8 cellular contexts compared by ENCODE assay signal in genomic region chr12:53344824-53345485, GRCh38. TPM values are rescaled to one million over a fixed set of nuclear protein-coding genes. Genes with fewer than 3 reads are reported as not detected.
DNase-seq lines count a peak whose midpoint lies in the region; ATAC-seq, FAIRE-seq and TF ChIP-seq lines count a peak whose summit lies in the region.

No MANE protein-coding gene starts in this region.

- ATAC-seq in HepG2 (peak; percentile 87), GM21367 (IDR thresholded peaks at IDR 0.05; ENCODE audit: unreplicated experiment) (no peak)

- H3K9ac ChIP-seq in HepG2 (ENCODE audit: insufficient read depth, low read depth, low read length): peak overlapping the region; percentile 49

- H3K27me3 ChIP-seq in HepG2 (ENCODE audit: control insufficient read depth in 1 of 2, insufficient read depth in 2 of 2, low read length in 2 of 2): peaks cover 1 to 30% of the 10 kb centered on the region in 2 experiments; a peak in 4 of 5 replicates

- CTCF ChIA-PET in HEK293T (lab: Yijun Ruan, JAX) (interaction anchor here (0.5 to 2.8 kb wide), 15 partner anchors 11 to 167 kb away, joined by 3 to 48 read pairs (median 4); partner anchors contain the start of gene AAAS), HepG2 (lab: Yijun Ruan, JAX; ENCODE audit: low intra/inter-chr PET ratio, low total read pairs) (interaction anchor here (0.6 to 2.5 kb wide), 7 partner anchors 17 to 133 kb away, joined by 3 to 14 read pairs (median 4); partner anchors contain the start of gene AAAS)
- CTCF ChIA-PET in activated CD4-positive, alpha-beta T cell treated with anti-CD3 and anti-CD28 coated beads, Interleukin-2, amount 10 ng/mL, durations not matched to agents 7 days and 5 days (lab: Charles Lee): interaction anchor here (0.6 to 6.7 kb wide), 38 partner anchors 7 to 329 kb away, joined by 3 to 48 read pairs (median 5); partner anchors contain the start of genes AAAS, AMHR2, ITGB7 and MYG1

- DNase-seq in DMS153 treated with DMSO at 0.1 percent for 48 hours (lab: John Stamatoyannopoulos, UW; ENCODE audit: unreplicated experiment): peak; percentile 39
- DNase-seq in HEK293T (ENCODE audit: extremely low spot score): peak; percentile 60
- DNase-seq in NCI-H2196 treated with DMSO at 0.1 percent for 48 hours (lab: John Stamatoyannopoulos, UW; ENCODE audit: unreplicated experiment): peak; percentile 36
- DNase-seq in activated CD4-positive, alpha-beta T cell treated with anti-CD3 and anti-CD28 coated beads, Interleukin-2, amount 10 ng/mL, durations not matched to agents 7 days and 5 days: peak; percentile 66
- DNase-seq in HepG2 (ENCODE audit: low spot score): peak; percentile 54
- peak; percentile 74 for DNase-seq in stimulated activated CD4-positive, alpha-beta T cell treated with anti-CD3 and anti-CD28 coated beads, Interleukin-4, amount 100 ng/mL, for 1 hour

- no peaks in the 10 kb centered on the region for H3K36me3 ChIP-seq in HepG2 (replicated peaks in 1 of 2; ENCODE audit: control insufficient read depth in 1 of 2, insufficient read depth in 2 of 2, low read length in 2 of 2)

- peak overlapping the region; percentile 85 for H3K4me3 Mint-ChIP-seq in activated CD4-positive, alpha-beta T cell treated with anti-CD3 and anti-CD28 coated beads, Interleukin-2, amount 10 ng/mL, durations not matched to agents 7 days and 5 days
- peak overlapping the region; percentile 86 for H3K4me3 Mint-ChIP-seq in dendritic cell treated with granulocyte-macrophage colony-stimulating factor and Interleukin-4, amounts not matched to agents 40 ng/mL and 50 ng/mL, for 4 days

- peak overlapping the region; percentile 100 for H3K4me2 ChIP-seq in HepG2 (ENCODE audit: low read depth, low read length)

- peaks cover 8% of the 10 kb centered on the region for H3K27me3 Mint-ChIP-seq in activated CD4-positive, alpha-beta T cell treated with anti-CD3 and anti-CD28 coated beads, Interleukin-2, amount 10 ng/mL, durations not matched to agents 7 days and 5 days
- H3K27me3 Mint-ChIP-seq in dendritic cell treated with granulocyte-macrophage colony-stimulating factor and Interleukin-4, amounts not matched to agents 40 ng/mL and 50 ng/mL, for 4 days: peaks cover 37% of the 10 kb centered on the region

- POLR2A ChIA-PET in HEK293T (lab: Yijun Ruan, JAX): interaction anchor here (0.8 to 3.2 kb wide), 15 partner anchors 9 to 281 kb away, joined by 3 to 58 read pairs (median 4); partner anchors contain the start of genes AAAS, ATF7, PFDN5 and PRR13
- POLR2A ChIA-PET in activated CD4-positive, alpha-beta T cell treated with anti-CD3 and anti-CD28 coated beads, Interleukin-2, amount 10 ng/mL, durations not matched to agents 7 days and 5 days (lab: Charles Lee): interaction anchor here (1.0 kb wide), 1 partner anchor 24 kb away, joined by 6 read pairs; the partner anchor contains the start of gene AAAS
- POLR2A ChIA-PET in HepG2 (lab: Yijun Ruan, JAX): interaction anchor here (0.9 to 2.5 kb wide), 9 partner anchors 20 to 156 kb away, joined by 3 to 23 read pairs (median 6); partner anchors contain the start of genes AAAS, PFDN5, PRR13 and SP1

- in situ Hi-C loops in HepG2 (cut with HindIII; ENCODE audit: extremely low pct_ligation_motif_present, low pct_unique_long_range_greater_than_20kb): loop anchor here (5.0 kb wide), 1 partner anchor 77 kb away; the partner anchor contains the start of gene AMHR2

- H3K36me3 Mint-ChIP-seq in activated CD4-positive, alpha-beta T cell treated with anti-CD3 and anti-CD28 coated beads, Interleukin-2, amount 10 ng/mL, durations not matched to agents 7 days and 5 days (ENCODE audit: low read depth): no peaks in the 10 kb centered on the region
- H3K36me3 Mint-ChIP-seq in dendritic cell treated with granulocyte-macrophage colony-stimulating factor and Interleukin-4, amounts not matched to agents 40 ng/mL and 50 ng/mL, for 4 days (ENCODE audit: low read depth): no peaks in the 10 kb centered on the region

- H3K9me3 ChIP-seq in HepG2 (ENCODE audit: low read length): no peaks in the 10 kb centered on the region

- H3K27ac ChIP-seq in HepG2 (ENCODE audit: extremely low read length, insufficient read depth, low read length): no peak overlapping the region

- H4K20me1 ChIP-seq in HepG2 (ENCODE audit: insufficient read depth, low read length): no peaks in the 10 kb centered on the region

- TF ChIP-seq EP300 in HepG2 (IDR thresholded peaks at IDR 0.05; ENCODE audit: low read depth in 2 of 2, low read length in 2 of 2) (no peak), HepG2 (CRISPR knock-in tag; IDR thresholded peaks at IDR 0.05; ENCODE audit: borderline replicate concordance) (no peak)

- TF ChIP-seq POLR2A in HepG2 (IDR thresholded peaks at IDR 0.05; ENCODE audit: insufficient read depth in 1 of 2, low read depth in 2 of 2, low read length in 2 of 2): no peak

- no peaks in the 10 kb centered on the region for H3K9me3 Mint-ChIP-seq in activated CD4-positive, alpha-beta T cell treated with anti-CD3 and anti-CD28 coated beads, Interleukin-2, amount 10 ng/mL, durations not matched to agents 7 days and 5 days
- no peaks in the 10 kb centered on the region for H3K9me3 Mint-ChIP-seq in dendritic cell treated with granulocyte-macrophage colony-stimulating factor and Interleukin-4, amounts not matched to agents 40 ng/mL and 50 ng/mL, for 4 days

- under 1% methylated on average over 12 of the region's 50 CpGs for WGBS in HepG2 (ENCODE audit: low lambda C conversion rate)

- TF ChIP-seq RAD21 in HepG2 (CRISPR knock-in tag; IDR thresholded peaks at IDR 0.05): peak; percentile 73

- peaks cover 21% of the 10 kb centered on the region for H3K4me1 Mint-ChIP-seq in activated CD4-positive, alpha-beta T cell treated with anti-CD3 and anti-CD28 coated beads, Interleukin-2, amount 10 ng/mL, durations not matched to agents 7 days and 5 days
- H3K4me1 Mint-ChIP-seq in dendritic cell treated with granulocyte-macrophage colony-stimulating factor and Interleukin-4, amounts not matched to agents 40 ng/mL and 50 ng/mL, for 4 days (ENCODE audit: low read depth): peaks cover 38% of the 10 kb centered on the region

- peak overlapping the region; percentile 79 to 91 (median 82) for H3K4me3 ChIP-seq in HepG2 (replicated peaks in 1 of 3; ENCODE audit: insufficient read depth in 1 of 3, low read depth in 2 of 3, low read length in 3 of 3)

- H3K79me2 ChIP-seq in HepG2 (ENCODE audit: insufficient read depth, low read length): no peaks in the 10 kb centered on the region

- intact Hi-C loops in dendritic cell treated with granulocyte-macrophage colony-stimulating factor and Interleukin-4, amounts not matched to agents 40 ng/mL and 50 ng/mL, for 4 days (cut with micrococcal nuclease): loop anchor here (1.0 kb wide), 1 partner anchor 21 kb away; no protein-coding TSS in a partner anchor
- intact Hi-C loops in HepG2 (cut with micrococcal nuclease; ENCODE audit: unreplicated experiment): loop anchor here (1.0 kb wide), 1 partner anchor 21 kb away; no protein-coding TSS in a partner anchor

- H3K27ac Mint-ChIP-seq in activated CD4-positive, alpha-beta T cell treated with anti-CD3 and anti-CD28 coated beads, Interleukin-2, amount 10 ng/mL, durations not matched to agents 7 days and 5 days: peak overlapping the region; percentile 89
- peak overlapping the region; percentile 68 for H3K27ac Mint-ChIP-seq in dendritic cell treated with granulocyte-macrophage colony-stimulating factor and Interleukin-4, amounts not matched to agents 40 ng/mL and 50 ng/mL, for 4 days

- TF ChIP-seq CTCF in HepG2 (CRISPR knock-in tag; IDR thresholded peaks at IDR 0.05): peak; percentile 90

- peaks cover 17% of the 10 kb centered on the region for H3K4me1 ChIP-seq in HepG2 (ENCODE audit: insufficient read depth, low read length)

- FAIRE-seq in HepG2 (lab: Jason Lieb, UNC): no peak

- BruUV-seq in HepG2 (replicated peaks; lab: Mats Ljungman, UMichigan): no TSS peak

- peak overlapping the region; percentile 91 for H2AFZ ChIP-seq in HepG2 (ENCODE audit: low read length)

RNA-seq across cellular contexts. Expression of gene SP7, which starts 8.8 kb away (rescaled TPM):
- total RNA-seq in activated CD4-positive, alpha-beta T cell treated with anti-CD3 and anti-CD28 coated beads, Interleukin-2, amount 10 ng/mL, durations not matched to agents 7 days and 5 days: not detected
- not detected in 2 replicates for total RNA-seq in HepG2 (2016; rRNA removed; fragmentation: Illumina TruSeq; extraction: Trizol)
- not detected in 2 replicates for total RNA-seq in HepG2 (2016; cell fraction: cytosol; rRNA removed; fragmentation: Illumina TruSeq; extraction: Trizol; ENCODE audit: low read depth)
- not detected in 2 replicates for total RNA-seq in HepG2 (2016; cell fraction: insoluble cytoplasmic fraction; rRNA removed; fragmentation: Illumina TruSeq; extraction: Trizol)
- total RNA-seq in HepG2 (2016; cell fraction: membrane; rRNA removed; fragmentation: Illumina TruSeq; extraction: Trizol): not detected in 2 replicates
- not detected in 2 replicates for total RNA-seq in HepG2 (2016; cell fraction: nucleus; rRNA removed; fragmentation: Illumina TruSeq; extraction: Trizol)
- not detected in 2 replicates for polyA plus RNA-seq in HepG2 (2011; rRNA removed)
- not detected in 2 replicates for polyA plus RNA-seq in HepG2 (2011; cell fraction: cytosol; rRNA removed)
- not detected in 2 replicates for polyA plus RNA-seq in HepG2 (2011; cell fraction: nucleus; rRNA removed)
- polyA plus RNA-seq in HepG2 (2012): not detected in 2 replicates
- polyA plus RNA-seq in HepG2 (2016; cell fraction: cytosol; fragmentation: Illumina TruSeq; extraction: Trizol; ENCODE audit: low read depth): not detected in 2 replicates
- polyA plus RNA-seq in HepG2 (2016; cell fraction: insoluble cytoplasmic fraction; fragmentation: Illumina TruSeq; extraction: Trizol; ENCODE audit: low read depth): not detected in 2 replicates
- polyA plus RNA-seq in HepG2 (2016; cell fraction: membrane; fragmentation: Illumina TruSeq; extraction: Trizol; ENCODE audit: low read depth): not detected in 2 replicates
- not detected in 2 replicates for polyA plus RNA-seq in HepG2 (2016; cell fraction: nucleus; fragmentation: Illumina TruSeq; extraction: Trizol; ENCODE audit: insufficient read depth, low read depth)
- polyA minus RNA-seq in HepG2 (2011; rRNA and poly(A)+ RNA removed; ENCODE audit: low replicate concordance): not detected in 2 replicates
- not detected in 2 replicates for polyA minus RNA-seq in HepG2 (2011; cell fraction: cytosol; rRNA and poly(A)+ RNA removed)
- not detected in 2 replicates for polyA minus RNA-seq in HepG2 (2011; cell fraction: nucleus; rRNA and poly(A)+ RNA removed)

RNA-seq across cellular contexts. Expression of gene AAAS, which starts 23.5 kb away (rescaled TPM):
- total RNA-seq in activated CD4-positive, alpha-beta T cell treated with anti-CD3 and anti-CD28 coated beads, Interleukin-2, amount 10 ng/mL, durations not matched to agents 7 days and 5 days: 10 to 100 TPM; 59.1 to 63.0 TPM
- total RNA-seq in HepG2 (2016; rRNA removed; fragmentation: Illumina TruSeq; extraction: Trizol): 47.6 and 49.9 TPM in 2 replicates
- 6.3 and 7.4 TPM in 2 replicates for total RNA-seq in HepG2 (2016; cell fraction: cytosol; rRNA removed; fragmentation: Illumina TruSeq; extraction: Trizol; ENCODE audit: low read depth)
- 49.9 and 52.5 TPM in 2 replicates for total RNA-seq in HepG2 (2016; cell fraction: insoluble cytoplasmic fraction; rRNA removed; fragmentation: Illumina TruSeq; extraction: Trizol)
- total RNA-seq in HepG2 (2016; cell fraction: membrane; rRNA removed; fragmentation: Illumina TruSeq; extraction: Trizol): 10.6 and 11.1 TPM in 2 replicates
- total RNA-seq in HepG2 (2016; cell fraction: nucleus; rRNA removed; fragmentation: Illumina TruSeq; extraction: Trizol): 41.2 and 46.6 TPM in 2 replicates
- 52.0 and 54.0 TPM in 2 replicates for polyA plus RNA-seq in HepG2 (2011; rRNA removed)
- polyA plus RNA-seq in HepG2 (2011; cell fraction: cytosol; rRNA removed): 37.5 and 46.8 TPM in 2 replicates
- 182 and 197 TPM in 2 replicates for polyA plus RNA-seq in HepG2 (2011; cell fraction: nucleus; rRNA removed)
- polyA plus RNA-seq in HepG2 (2012): 40.1 and 43.3 TPM in 2 replicates
- polyA plus RNA-seq in HepG2 (2016; cell fraction: cytosol; fragmentation: Illumina TruSeq; extraction: Trizol; ENCODE audit: low read depth): 6.0 and 6.9 TPM in 2 replicates
- 54.2 and 64.7 TPM in 2 replicates for polyA plus RNA-seq in HepG2 (2016; cell fraction: insoluble cytoplasmic fraction; fragmentation: Illumina TruSeq; extraction: Trizol; ENCODE audit: low read depth)
- 9.0 and 9.4 TPM in 2 replicates for polyA plus RNA-seq in HepG2 (2016; cell fraction: membrane; fragmentation: Illumina TruSeq; extraction: Trizol; ENCODE audit: low read depth)
- polyA plus RNA-seq in HepG2 (2016; cell fraction: nucleus; fragmentation: Illumina TruSeq; extraction: Trizol; ENCODE audit: insufficient read depth, low read depth): 70.0 and 70.8 TPM in 2 replicates
- 115 and 225 TPM in 2 replicates for polyA minus RNA-seq in HepG2 (2011; rRNA and poly(A)+ RNA removed; ENCODE audit: low replicate concordance)
- polyA minus RNA-seq in HepG2 (2011; cell fraction: cytosol; rRNA and poly(A)+ RNA removed): 21.9 and 28.0 TPM in 2 replicates
- 39.3 and 48.9 TPM in 2 replicates for polyA minus RNA-seq in HepG2 (2011; cell fraction: nucleus; rRNA and poly(A)+ RNA removed)

RNA-seq across cellular contexts. Expression of gene SP1, which starts 35.0 kb away (rescaled TPM):
- 10 to 100 TPM; 94.8 to 99.3 TPM for total RNA-seq in activated CD4-positive, alpha-beta T cell treated with anti-CD3 and anti-CD28 coated beads, Interleukin-2, amount 10 ng/mL, durations not matched to agents 7 days and 5 days
- total RNA-seq in HepG2 (2016; rRNA removed; fragmentation: Illumina TruSeq; extraction: Trizol): 27.5 and 46.7 TPM in 2 replicates
- total RNA-seq in HepG2 (2016; cell fraction: cytosol; rRNA removed; fragmentation: Illumina TruSeq; extraction: Trizol; ENCODE audit: low read depth): 3.0 and 3.4 TPM in 2 replicates
- 29.7 and 40.6 TPM in 2 replicates for total RNA-seq in HepG2 (2016; cell fraction: insoluble cytoplasmic fraction; rRNA removed; fragmentation: Illumina TruSeq; extraction: Trizol)
- 13.8 and 14.7 TPM in 2 replicates for total RNA-seq in HepG2 (2016; cell fraction: membrane; rRNA removed; fragmentation: Illumina TruSeq; extraction: Trizol)
- 23.5 and 24.3 TPM in 2 replicates for total RNA-seq in HepG2 (2016; cell fraction: nucleus; rRNA removed; fragmentation: Illumina TruSeq; extraction: Trizol)
- polyA plus RNA-seq in HepG2 (2011; rRNA removed): 26.5 and 27.3 TPM in 2 replicates
- 18.2 TPM in 2 replicates for polyA plus RNA-seq in HepG2 (2011; cell fraction: cytosol; rRNA removed)
- 30.1 and 31.9 TPM in 2 replicates for polyA plus RNA-seq in HepG2 (2011; cell fraction: nucleus; rRNA removed)
- polyA plus RNA-seq in HepG2 (2012): 14.7 and 15.8 TPM in 2 replicates
- polyA plus RNA-seq in HepG2 (2016; cell fraction: cytosol; fragmentation: Illumina TruSeq; extraction: Trizol; ENCODE audit: low read depth): 0.63 and 0.79 TPM in 2 replicates
- 22.5 and 22.9 TPM in 2 replicates for polyA plus RNA-seq in HepG2 (2016; cell fraction: insoluble cytoplasmic fraction; fragmentation: Illumina TruSeq; extraction: Trizol; ENCODE audit: low read depth)
- polyA plus RNA-seq in HepG2 (2016; cell fraction: membrane; fragmentation: Illumina TruSeq; extraction: Trizol; ENCODE audit: low read depth): 2.7 and 3.3 TPM in 2 replicates
- 25.6 and 29.7 TPM in 2 replicates for polyA plus RNA-seq in HepG2 (2016; cell fraction: nucleus; fragmentation: Illumina TruSeq; extraction: Trizol; ENCODE audit: insufficient read depth, low read depth)
- polyA minus RNA-seq in HepG2 (2011; rRNA and poly(A)+ RNA removed; ENCODE audit: low replicate concordance): 128 and 335 TPM in 2 replicates
- polyA minus RNA-seq in HepG2 (2011; cell fraction: cytosol; rRNA and poly(A)+ RNA removed): 38.1 and 39.5 TPM in 2 replicates
- polyA minus RNA-seq in HepG2 (2011; cell fraction: nucleus; rRNA and poly(A)+ RNA removed): 31.4 and 32.7 TPM in 2 replicates

RNA-seq across cellular contexts. Expression of gene MYG1, which starts 45.5 kb away (rescaled TPM):
- 10 to 100 TPM; 47.9 to 56.4 TPM for total RNA-seq in activated CD4-positive, alpha-beta T cell treated with anti-CD3 and anti-CD28 coated beads, Interleukin-2, amount 10 ng/mL, durations not matched to agents 7 days and 5 days
- total RNA-seq in HepG2 (2016; rRNA removed; fragmentation: Illumina TruSeq; extraction: Trizol): 58.0 and 62.6 TPM in 2 replicates
- total RNA-seq in HepG2 (2016; cell fraction: cytosol; rRNA removed; fragmentation: Illumina TruSeq; extraction: Trizol; ENCODE audit: low read depth): 35.2 and 36.5 TPM in 2 replicates
- total RNA-seq in HepG2 (2016; cell fraction: insoluble cytoplasmic fraction; rRNA removed; fragmentation: Illumina TruSeq; extraction: Trizol): 58.1 and 59.2 TPM in 2 replicates
- total RNA-seq in HepG2 (2016; cell fraction: membrane; rRNA removed; fragmentation: Illumina TruSeq; extraction: Trizol): 45.1 and 51.7 TPM in 2 replicates
- 28.7 and 35.7 TPM in 2 replicates for total RNA-seq in HepG2 (2016; cell fraction: nucleus; rRNA removed; fragmentation: Illumina TruSeq; extraction: Trizol)
- polyA plus RNA-seq in HepG2 (2011; rRNA removed): 38.6 and 40.7 TPM in 2 replicates
- 42.9 and 57.6 TPM in 2 replicates for polyA plus RNA-seq in HepG2 (2011; cell fraction: cytosol; rRNA removed)
- 32.2 and 36.0 TPM in 2 replicates for polyA plus RNA-seq in HepG2 (2011; cell fraction: nucleus; rRNA removed)
- polyA plus RNA-seq in HepG2 (2012): 21.3 and 34.6 TPM in 2 replicates
- 38.0 and 47.5 TPM in 2 replicates for polyA plus RNA-seq in HepG2 (2016; cell fraction: cytosol; fragmentation: Illumina TruSeq; extraction: Trizol; ENCODE audit: low read depth)
- 49.2 and 59.1 TPM in 2 replicates for polyA plus RNA-seq in HepG2 (2016; cell fraction: insoluble cytoplasmic fraction; fragmentation: Illumina TruSeq; extraction: Trizol; ENCODE audit: low read depth)
- 39.2 and 41.9 TPM in 2 replicates for polyA plus RNA-seq in HepG2 (2016; cell fraction: membrane; fragmentation: Illumina TruSeq; extraction: Trizol; ENCODE audit: low read depth)
- polyA plus RNA-seq in HepG2 (2016; cell fraction: nucleus; fragmentation: Illumina TruSeq; extraction: Trizol; ENCODE audit: insufficient read depth, low read depth): 54.0 and 73.0 TPM in 2 replicates
- 43.6 and 97.4 TPM in 2 replicates for polyA minus RNA-seq in HepG2 (2011; rRNA and poly(A)+ RNA removed; ENCODE audit: low replicate concordance)
- polyA minus RNA-seq in HepG2 (2011; cell fraction: cytosol; rRNA and poly(A)+ RNA removed): 15.0 and 19.7 TPM in 2 replicates
- 8.8 and 14.4 TPM in 2 replicates for polyA minus RNA-seq in HepG2 (2011; cell fraction: nucleus; rRNA and poly(A)+ RNA removed)

RNA-seq across cellular contexts. Expression of gene PFDN5, which starts 49.6 kb away (rescaled TPM):
- total RNA-seq in activated CD4-positive, alpha-beta T cell treated with anti-CD3 and anti-CD28 coated beads, Interleukin-2, amount 10 ng/mL, durations not matched to agents 7 days and 5 days: 100 to 1,000 TPM; 305 to 335 TPM
- 462 and 578 TPM in 2 replicates for total RNA-seq in HepG2 (2016; rRNA removed; fragmentation: Illumina TruSeq; extraction: Trizol)
- 461 and 472 TPM in 2 replicates for total RNA-seq in HepG2 (2016; cell fraction: cytosol; rRNA removed; fragmentation: Illumina TruSeq; extraction: Trizol; ENCODE audit: low read depth)
- 478 and 604 TPM in 2 replicates for total RNA-seq in HepG2 (2016; cell fraction: insoluble cytoplasmic fraction; rRNA removed; fragmentation: Illumina TruSeq; extraction: Trizol)
- 502 and 534 TPM in 2 replicates for total RNA-seq in HepG2 (2016; cell fraction: membrane; rRNA removed; fragmentation: Illumina TruSeq; extraction: Trizol)
- 239 and 246 TPM in 2 replicates for total RNA-seq in HepG2 (2016; cell fraction: nucleus; rRNA removed; fragmentation: Illumina TruSeq; extraction: Trizol)
- polyA plus RNA-seq in HepG2 (2011; rRNA removed): 440 and 449 TPM in 2 replicates
- polyA plus RNA-seq in HepG2 (2011; cell fraction: cytosol; rRNA removed): 513 and 623 TPM in 2 replicates
- polyA plus RNA-seq in HepG2 (2011; cell fraction: nucleus; rRNA removed): 505 and 601 TPM in 2 replicates
- 398 and 423 TPM in 2 replicates for polyA plus RNA-seq in HepG2 (2012)
- polyA plus RNA-seq in HepG2 (2016; cell fraction: cytosol; fragmentation: Illumina TruSeq; extraction: Trizol; ENCODE audit: low read depth): 472 and 500 TPM in 2 replicates
- polyA plus RNA-seq in HepG2 (2016; cell fraction: insoluble cytoplasmic fraction; fragmentation: Illumina TruSeq; extraction: Trizol; ENCODE audit: low read depth): 484 and 533 TPM in 2 replicates
- 441 and 460 TPM in 2 replicates for polyA plus RNA-seq in HepG2 (2016; cell fraction: membrane; fragmentation: Illumina TruSeq; extraction: Trizol; ENCODE audit: low read depth)
- polyA plus RNA-seq in HepG2 (2016; cell fraction: nucleus; fragmentation: Illumina TruSeq; extraction: Trizol; ENCODE audit: insufficient read depth, low read depth): 433 and 469 TPM in 2 replicates
- polyA minus RNA-seq in HepG2 (2011; rRNA and poly(A)+ RNA removed; ENCODE audit: low replicate concordance): 90.5 and 285 TPM in 2 replicates
- 52.1 and 57.1 TPM in 2 replicates for polyA minus RNA-seq in HepG2 (2011; cell fraction: cytosol; rRNA and poly(A)+ RNA removed)
- 96.6 and 129 TPM in 2 replicates for polyA minus RNA-seq in HepG2 (2011; cell fraction: nucleus; rRNA and poly(A)+ RNA removed)
